In genomic region chr21:33132054-33132453, GRCh38 we compare ENCODE assay signal across 16 cellular contexts.
DNase-seq lines count a peak whose midpoint lies in the region; ATAC-seq and TF ChIP-seq lines count a peak whose summit lies in the region.
"Had no signal": no experiment of that assay in that cellular context is flagged by ENCODE, and none has a peak within 500 bp of the region (broad histone marks: within the 10 kb centered on the region; RNA-seq: fewer than 3 reads in every experiment).

No MANE protein-coding gene starts in this region.

- in situ Hi-C loops in brain microvascular endothelial cell (cut with HindIII; ENCODE audit: low pct_ligation_motif_present, low sequenced_read_pairs), result no loop called here

- peak; percentile 19 for TF ChIP-seq CTCF in GM10266 (IDR thresholded peaks at IDR 0.05; ENCODE audit: control insufficient read depth, insufficient read depth, low read depth, missing control alignments)
- TF ChIP-seq CTCF in HFFc6 (IDR thresholded peaks at IDR 0.05), result peak; percentile 44
- TF ChIP-seq CTCF in brain microvascular endothelial cell (IDR thresholded peaks at IDR 0.05; ENCODE audit: low read depth, low read length, missing control alignments), result peak; percentile 15
- TF ChIP-seq CTCF in nephron (IDR thresholded peaks at IDR 0.05; ENCODE audit: unreplicated experiment in 3 of 3), result peak in 2 of 3 experiments; percentile 13 to 17

- no peaks in the 10 kb centered on the region for H3K36me3 ChIP-seq in brain microvascular endothelial cell (replicated peaks)
- H3K36me3 ChIP-seq in MG63, result no peaks in the 10 kb centered on the region

- H3K27ac ChIP-seq in brain microvascular endothelial cell, result no peak overlapping the region
- H3K27ac ChIP-seq: SK-N-MC had no signal

- no peaks in the 10 kb centered on the region for H3K9me3 Mint-ChIP-seq in HFFc6
- H3K9me3 Mint-ChIP-seq in nephron, result no peaks in the 10 kb centered on the region
- H3K9me3 Mint-ChIP-seq: CD4-positive, alpha-beta memory T cell; stimulated activated memory B cell treated with anti-CD40 and anti-IgM and Interleukin-4, amounts not matched to agents 10 μg/mL and 1 μg/mL and 100 μg/mL, for 72 hours had no signal

- H3K27me3 Mint-ChIP-seq in HFFc6 (ENCODE audit: insufficient read depth) (peaks cover 40% of the 10 kb centered on the region), nephron (ENCODE audit: low read depth) (peaks cover 88% of the 10 kb centered on the region)

- ATAC-seq in HG03175 (IDR thresholded peaks at IDR 0.05; ENCODE audit: unreplicated experiment) (no peak), GM21576 (IDR thresholded peaks at IDR 0.05; ENCODE audit: unreplicated experiment) (no peak)
- ATAC-seq: stimulated activated memory B cell treated with anti-CD40 and anti-IgM and Interleukin-4, amounts not matched to agents 10 μg/mL and 1 μg/mL and 100 μg/mL, for 72 hours had no signal

- peaks cover 12% of the 10 kb centered on the region for H3K27me3 ChIP-seq in brain microvascular endothelial cell (replicated peaks)
- peaks cover 26% of the 10 kb centered on the region for H3K27me3 ChIP-seq in MG63

- H3K4me1 Mint-ChIP-seq in HFFc6 (ENCODE audit: low read depth) (no peaks in the 10 kb centered on the region), nephron (no peaks in the 10 kb centered on the region)

- H3K36me3 Mint-ChIP-seq in HFFc6 (ENCODE audit: low read depth), result no peaks in the 10 kb centered on the region
- no peaks in the 10 kb centered on the region for H3K36me3 Mint-ChIP-seq in nephron (ENCODE audit: low read depth)
- H3K36me3 Mint-ChIP-seq: activated naive CD8-positive, alpha-beta T cell; CD4-positive, alpha-beta memory T cell; stimulated activated memory B cell treated with anti-CD40 and anti-IgM and Interleukin-4, amounts not matched to agents 10 μg/mL and 1 μg/mL and 100 μg/mL, for 72 hours had no signal

- H3K4me3 ChIP-seq in brain microvascular endothelial cell (ENCODE audit: low read depth, low read length), result no peak overlapping the region
- no peak overlapping the region for H3K4me3 ChIP-seq in MG63
- H3K4me3 ChIP-seq: SK-N-MC had no signal

- H3K4me3 Mint-ChIP-seq in HFFc6 (no peak overlapping the region), nephron (no peak overlapping the region)
- H3K4me3 Mint-ChIP-seq: activated naive CD8-positive, alpha-beta T cell; CD4-positive, alpha-beta memory T cell; stimulated activated memory B cell treated with anti-CD40 and anti-IgM and Interleukin-4, amounts not matched to agents 10 μg/mL and 1 μg/mL and 100 μg/mL, for 72 hours had no signal

- DNase-seq in GM10266 (ENCODE audit: extremely low spot score), result no peak
- DNase-seq in HFFc6, result no peak
- no peak for DNase-seq in brain microvascular endothelial cell
- DNase-seq in MG63, result no peak
- DNase-seq: activated CD4-positive, CD25-positive, alpha-beta regulatory T cell treated with anti-CD3 and anti-CD28 coated beads, Interleukin-2, amount 50 U/mL, for 72 hours; central memory CD4-positive, alpha-beta T cell; erythroblast; GF-D8; NCI-H2171 treated with DMSO at 0.1 percent for 48 hours had no signal

- H3K27ac Mint-ChIP-seq in HFFc6 (no peak overlapping the region), nephron (no peak overlapping the region)
- H3K27ac Mint-ChIP-seq: activated naive CD8-positive, alpha-beta T cell; stimulated activated memory B cell treated with anti-CD40 and anti-IgM and Interleukin-4, amounts not matched to agents 10 μg/mL and 1 μg/mL and 100 μg/mL, for 72 hours had no signal

- H3K9me3 ChIP-seq in MG63, result no peaks in the 10 kb centered on the region
